8 cellular contexts compared by ENCODE assay signal in genomic region chr1:12229835-12230548, GRCh38. TPM values are rescaled to one million over a fixed set of nuclear protein-coding genes. Genes with fewer than 3 reads are reported as not detected.
DNase-seq lines count a peak whose midpoint lies in the region; ATAC-seq, FAIRE-seq and TF ChIP-seq lines count a peak whose summit lies in the region.

TSS of gene VPS13D (plus strand) at chr1:12230030. CDS start at chr1:12234267, 4,237 bp downstream.

- H3K36me3 ChIP-seq in fibroblast of lung (ENCODE audit: control insufficient read depth, insufficient read depth, low read length): no peaks in the 10 kb centered on the region
- H3K36me3 ChIP-seq in naive thymus-derived CD4-positive, alpha-beta T cell (ENCODE audit: control insufficient read depth in 2 of 3, insufficient read depth in 3 of 3, low read length in 3 of 3): peaks cover 0 to 13% (median 0%) of the 10 kb centered on the region in 3 experiments

- H3K9ac ChIP-seq in fibroblast of lung (ENCODE audit: insufficient read depth, low read length): peak within 1 kb of the TSS; percentile 77

- H3K27ac ChIP-seq in fibroblast of lung (ENCODE audit: insufficient read depth, low read length): peak within 1 kb of the TSS; percentile 68
- peak within 1 kb of the TSS; percentile 92 for H3K27ac ChIP-seq in naive thymus-derived CD4-positive, alpha-beta T cell (ENCODE audit: low read depth, low read length)

- H3K4me1 ChIP-seq in fibroblast of lung (ENCODE audit: control insufficient read depth, extremely low read depth, insufficient read depth, low read length): no peaks in the 10 kb centered on the region
- peaks cover 19 to 21% of the 10 kb centered on the region in 2 donors for H3K4me1 ChIP-seq in naive thymus-derived CD4-positive, alpha-beta T cell (ENCODE audit: control insufficient read depth in 2 of 2, insufficient read depth in 2 of 2, low read length in 2 of 2)

- H3K4me2 ChIP-seq in fibroblast of lung (ENCODE audit: extremely low read depth, insufficient read depth, low read length): peak within 1 kb of the TSS; percentile 95

- no peak for FAIRE-seq in RCC 7860 (lab: Jason Lieb, UNC)

- peaks cover 0 to 6% (median 0%) of the 10 kb centered on the region in 5 donors for H3K27me3 Mint-ChIP-seq in naive thymus-derived CD4-positive, alpha-beta T cell
- H3K27me3 Mint-ChIP-seq in stimulated activated naive B cell treated with anti-CD40 and anti-IgM and Interleukin-4, amounts not matched to agents 10 μg/mL and 1 μg/mL and 100 μg/mL, for 72 hours: no peaks in the 10 kb centered on the region

- DNase-seq in CMK (ENCODE audit: low read depth) (peak; percentile 67), HT-29 (ENCODE audit: low spot score) (peak; percentile 81), RCC 7860 (ENCODE audit: low spot score) (peak; percentile 36), activated T-helper 1 cell treated with Interleukin-2 at 50 U/mL for 16 hours (ENCODE audit: low read depth) (peak; percentile 75), fibroblast of lung (ENCODE audit: low read depth in 2 of 2) (peak; percentile 70 to 72)
- DNase-seq in naive thymus-derived CD4-positive, alpha-beta T cell: peak; percentile 70 to 89 (median 84)
- DNase-seq in stimulated activated naive B cell treated with anti-CD40 and anti-IgM and Interleukin-4, amounts not matched to agents 10 μg/mL and 1 μg/mL and 100 μg/mL, for 72 hours: peak; percentile 74

- H3K9me3 Mint-ChIP-seq in naive thymus-derived CD4-positive, alpha-beta T cell: no peaks in the 10 kb centered on the region
- H3K9me3 Mint-ChIP-seq in stimulated activated naive B cell treated with anti-CD40 and anti-IgM and Interleukin-4, amounts not matched to agents 10 μg/mL and 1 μg/mL and 100 μg/mL, for 72 hours: no peaks in the 10 kb centered on the region

- H2AFZ ChIP-seq in fibroblast of lung (ENCODE audit: low read length): peak within 1 kb of the TSS; percentile 55

- no peaks in the 10 kb centered on the region for H3K27me3 ChIP-seq in fibroblast of lung (ENCODE audit: control insufficient read depth, insufficient read depth, low read length)
- no peaks in the 10 kb centered on the region for H3K27me3 ChIP-seq in naive thymus-derived CD4-positive, alpha-beta T cell (ENCODE audit: control insufficient read depth in 2 of 2, insufficient read depth in 2 of 2, low read length in 2 of 2)

- peak; percentile 73 to 88 for TF ChIP-seq CTCF in fibroblast of lung (conservative IDR thresholded peaks at IDR 0.05 in 1 of 2, IDR thresholded peaks at IDR 0.05 in 1 of 2; ENCODE audit: low read depth in 1 of 2, low read length in 2 of 2)

- H4K20me1 ChIP-seq in fibroblast of lung (ENCODE audit: control insufficient read depth, extremely low read depth, insufficient read depth, low read length): no peaks in the 10 kb centered on the region

- peaks cover 4 to 38% (median 27%) of the 10 kb centered on the region in 7 donors for H3K4me1 Mint-ChIP-seq in naive thymus-derived CD4-positive, alpha-beta T cell
- peaks cover 12 to 13% of the 10 kb centered on the region in 2 donors for H3K4me1 Mint-ChIP-seq in stimulated activated naive B cell treated with anti-CD40 and anti-IgM and Interleukin-4, amounts not matched to agents 10 μg/mL and 1 μg/mL and 100 μg/mL, for 72 hours

- H3K4me3 ChIP-seq in fibroblast of lung (replicated peaks in 1 of 4; ENCODE audit: control extremely low read depth in 1 of 4, insufficient read depth in 1 of 4, low read depth in 3 of 4, low read length in 4 of 4): peak within 1 kb of the TSS; percentile 78 to 96 (median 88)
- peak within 1 kb of the TSS; percentile 82 for H3K4me3 ChIP-seq in naive thymus-derived CD4-positive, alpha-beta T cell (ENCODE audit: low read length)

- peak; percentile 72 for ATAC-seq in GM19395 (IDR thresholded peaks at IDR 0.05; ENCODE audit: unreplicated experiment)
- ATAC-seq in naive thymus-derived CD4-positive, alpha-beta T cell: peak; percentile 98
- ATAC-seq in stimulated activated naive B cell treated with anti-CD40 and anti-IgM and Interleukin-4, amounts not matched to agents 10 μg/mL and 1 μg/mL and 100 μg/mL, for 72 hours (replicated peaks): peak; percentile 93 to 95

- peaks cover 18% of the 10 kb centered on the region for H3K79me2 ChIP-seq in fibroblast of lung (ENCODE audit: control insufficient read depth, insufficient read depth, low read length)

- peak within 1 kb of the TSS; percentile 84 to 95 (median 90) for H3K4me3 Mint-ChIP-seq in naive thymus-derived CD4-positive, alpha-beta T cell
- peak within 1 kb of the TSS; percentile 86 to 90 for H3K4me3 Mint-ChIP-seq in stimulated activated naive B cell treated with anti-CD40 and anti-IgM and Interleukin-4, amounts not matched to agents 10 μg/mL and 1 μg/mL and 100 μg/mL, for 72 hours

- H3K9me3 ChIP-seq in fibroblast of lung (ENCODE audit: control insufficient read depth, insufficient read depth, low read depth, low read length): no peaks in the 10 kb centered on the region
- no peaks in the 10 kb centered on the region for H3K9me3 ChIP-seq in naive thymus-derived CD4-positive, alpha-beta T cell (ENCODE audit: control insufficient read depth in 2 of 3, low read length in 3 of 3)

- H3K27ac Mint-ChIP-seq in naive thymus-derived CD4-positive, alpha-beta T cell: peak within 1 kb of the TSS; percentile 63 to 91 (median 85)
- H3K27ac Mint-ChIP-seq in stimulated activated naive B cell treated with anti-CD40 and anti-IgM and Interleukin-4, amounts not matched to agents 10 μg/mL and 1 μg/mL and 100 μg/mL, for 72 hours: peak within 1 kb of the TSS; percentile 83

- peaks cover 0 to 3% (median 3%) of the 10 kb centered on the region in 5 donors for H3K36me3 Mint-ChIP-seq in naive thymus-derived CD4-positive, alpha-beta T cell
- H3K36me3 Mint-ChIP-seq in stimulated activated naive B cell treated with anti-CD40 and anti-IgM and Interleukin-4, amounts not matched to agents 10 μg/mL and 1 μg/mL and 100 μg/mL, for 72 hours: peaks cover 0 to 4% of the 10 kb centered on the region in 2 donors

- POLR2A ChIA-PET in naive thymus-derived CD4-positive, alpha-beta T cell (lab: Charles Lee): interaction anchor here (1.4 kb wide), 1 partner anchor 322 kb away, joined by 3 read pairs; no protein-coding TSS in a partner anchor

- CTCF ChIA-PET in naive thymus-derived CD4-positive, alpha-beta T cell (lab: Charles Lee): interaction anchor here (0.5 to 2.2 kb wide), 7 partner anchors 14 to 206 kb away, joined by 3 to 11 read pairs (median 4); no protein-coding TSS in a partner anchor

- intact Hi-C loops in naive thymus-derived CD4-positive, alpha-beta T cell (cut with micrococcal nuclease): loop anchor here (2.0 to 5.0 kb wide), 5 partner anchors 19 to 429 kb away; partner anchors contain the start of gene DHRS3 (in 1 of the 2)

RNA-seq across cellular contexts. Expression of gene VPS13D, which starts in this region (rescaled TPM):
- 9.6 and 9.9 TPM in 2 replicates for total RNA-seq in HT-29 (2014; rRNA removed; shearing (Covaris generic))
- total RNA-seq in fibroblast of lung: 30.6 and 40.0 TPM in 2 replicates
- 14.6 and 14.8 TPM in 2 replicates for polyA plus RNA-seq in fibroblast of lung
- 9.8 and 11.0 TPM in 2 replicates for polyA plus RNA-seq in fibroblast of lung (2012)
- polyA minus RNA-seq in fibroblast of lung (ENCODE audit: low replicate concordance): 34.4 and 38.0 TPM in 2 replicates
- total RNA-seq in naive thymus-derived CD4-positive, alpha-beta T cell: 10 to 100 TPM; 43.8 to 94.4 (median 77.3) TPM
- 10 to 100 TPM in 1 of 2 donors, 1 to 10 TPM in 1; 6.5 to 13.5 TPM for polyA plus RNA-seq in naive thymus-derived CD4-positive, alpha-beta T cell

Comparison
In these comparisons a context has a peak if more than half of its experiments do, and no peak if none do; other contexts are left out.
1. Peak in every context shown above with its lines: DNase-seq, ATAC-seq, H3K4me3 ChIP-seq and H3K27ac ChIP-seq.